ENCODE assay signal across 28 cellular contexts in genomic region chr14:59311723-59312122, GRCh38.
"Had no signal": no experiment of that assay in that cellular context is flagged by ENCODE, and none has a peak within 500 bp of the region (broad histone marks: within the 10 kb centered on the region; RNA-seq: fewer than 3 reads in every experiment).

No MANE protein-coding gene starts in this region.

- H3K9me3 ChIP-seq: gastrocnemius medialis, prostate gland, right atrium auricular region, stomach, testis, tibial nerve, upper lobe of right lung had no signal

- FAIRE-seq: colon, kidney, small intestine had no signal

- H3K9ac ChIP-seq: neural progenitor cell, parathyroid adenoma had no signal

- H3K27ac ChIP-seq: dorsolateral prefrontal cortex, gastrocnemius medialis, hepatocyte, neural progenitor cell, parathyroid adenoma, right atrium auricular region, testis, tibial nerve, upper lobe of right lung had no signal

- H3K4me1 ChIP-seq: neural progenitor cell had no signal

- H3K36me3 ChIP-seq: gastrocnemius medialis, neural progenitor cell, prostate gland, right atrium auricular region, stomach, tibial nerve, upper lobe of right lung had no signal

- H3K27me3 ChIP-seq: dorsolateral prefrontal cortex, gastrocnemius medialis, hepatocyte, neural progenitor cell, right atrium auricular region, stomach, testis, tibial nerve, upper lobe of right lung had no signal

- H3K4me2 ChIP-seq: hepatocyte, neural progenitor cell had no signal

- H2AFZ ChIP-seq: hepatocyte, neural progenitor cell, parathyroid adenoma had no signal

- H3K4me3 ChIP-seq: dorsolateral prefrontal cortex, gastrocnemius medialis, hepatocyte, lung, neural progenitor cell, prostate gland, right atrium auricular region, stomach, testis, tibial nerve, upper lobe of right lung had no signal

- DNase-seq: dorsolateral prefrontal cortex; effector CD4-positive, alpha-beta T cell; foreskin fibroblast; gastrocnemius medialis; head of caudate nucleus; kidney; naive B cell; small intestine; stimulated activated CD4-positive, alpha-beta T cell treated with anti-CD3 and anti-CD28 coated beads, Interleukin-12 subunit alpha, Interleukin-12 subunit beta, amount 100 ng/mL, for 4 hours; stimulated activated CD4-positive, alpha-beta T cell treated with anti-CD3 and anti-CD28 coated beads, Interleukin-1b, Interleukin-23, amount 100 ng/mL, for 48 hours; stimulated activated CD4-positive, alpha-beta T cell treated with anti-CD3 and anti-CD28 coated beads, Interleukin-4, amount 100 ng/mL, for 1 hour; stimulated activated CD8-positive, alpha-beta memory T cell treated with anti-CD3 and anti-CD28 coated beads, Interleukin-4, amount 100 ng/mL, for 48 hours; stimulated activated naive CD4-positive, alpha-beta T cell treated with Interleukin-2 at 50 U/mL for 16 hours; stomach; substantia nigra; testis; upper lobe of right lung had no signal

- ATAC-seq: esophagus mucosa; gastrocnemius medialis; left lobe of liver; natural killer cell treated with Interleukin-12 subunit alpha and Interleukin-12 subunit beta and Interleukin-15 and Interleukin-18, amount 100 ng/mL, for 72 hours; upper lobe of right lung had no signal
